ENCODE assay signal across 23 cellular contexts in the genomic region with DNA sequence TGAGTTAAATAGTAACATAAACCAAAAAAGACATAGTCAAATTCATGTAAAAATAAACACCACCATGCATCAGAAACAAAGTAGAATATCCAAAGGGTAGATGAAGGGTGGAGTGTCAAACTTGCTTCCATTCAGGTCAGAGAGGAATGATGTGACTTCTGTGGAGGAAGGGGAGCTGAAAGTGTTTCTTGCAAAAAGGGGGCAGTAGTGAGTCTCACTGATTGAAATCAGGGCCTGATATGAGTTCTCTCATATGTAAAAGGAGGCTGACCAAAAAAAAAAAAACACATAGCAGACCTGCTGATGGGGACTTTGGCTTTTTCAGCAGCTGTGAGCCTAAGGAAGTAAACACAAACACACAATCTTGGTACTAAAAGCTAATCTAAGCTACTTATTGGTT. TPM values are rescaled to one million over a fixed set of nuclear protein-coding genes. Genes with fewer than 3 reads are reported as not detected.
DNase-seq lines count a peak whose midpoint lies in the region; ATAC-seq, FAIRE-seq and TF ChIP-seq lines count a peak whose summit lies in the region.
"Had no signal": no experiment of that assay in that cellular context is flagged by ENCODE, and none has a peak within 500 bp of the region (broad histone marks: within the 10 kb centered on the region; RNA-seq: fewer than 3 reads in every experiment).

No MANE protein-coding gene starts in this region.

- no peaks in the 10 kb centered on the region for H3K36me3 ChIP-seq in OCI-LY1 (ENCODE audit: insufficient read depth, low read length)
- H3K36me3 ChIP-seq: tibial artery had no signal

- H3F3A ChIP-seq in OCI-LY1 (ENCODE audit: insufficient read depth, low read length) = no peaks in the 10 kb centered on the region

- H3K27me3 ChIP-seq in OCI-LY1 (ENCODE audit: insufficient read depth, low read length) = no peaks in the 10 kb centered on the region
- H3K27me3 ChIP-seq: body of pancreas, tibial artery had no signal

- no peak overlapping the region for H2AFZ ChIP-seq in OCI-LY1 (ENCODE audit: low read length)

- FAIRE-seq in D721Med (lab: Jason Lieb, UNC) = no peak
- FAIRE-seq: GM12892, H1 had no signal

- no peak for ATAC-seq in stimulated activated naive CD8-positive, alpha-beta T cell treated with anti-CD3 and anti-CD28 coated beads, Interleukin-15, amount 100 ng/mL, for 72 hours
- ATAC-seq: body of pancreas; effector memory CD8-positive, alpha-beta T cell; left lobe of liver had no signal

- no peaks in the 10 kb centered on the region for H3K4me1 Mint-ChIP-seq in stimulated activated naive CD8-positive, alpha-beta T cell treated with anti-CD3 and anti-CD28 coated beads, Interleukin-15, amount 100 ng/mL, for 72 hours

- no peak overlapping the region for H3K4me2 ChIP-seq in OCI-LY1 (ENCODE audit: low read length)

- no peaks in the 10 kb centered on the region for H3K79me2 ChIP-seq in OCI-LY1 (ENCODE audit: insufficient read depth, low read length)

- no peaks in the 10 kb centered on the region for H3K9me3 ChIP-seq in OCI-LY1 (ENCODE audit: low read length)

- peaks cover 5 to 7% of the 10 kb centered on the region in 2 donors for H3K9me3 Mint-ChIP-seq in stimulated activated naive CD8-positive, alpha-beta T cell treated with anti-CD3 and anti-CD28 coated beads, Interleukin-15, amount 100 ng/mL, for 72 hours
- H3K9me3 Mint-ChIP-seq: activated T-helper 2 cell treated with anti-CD3 and anti-CD28 coated beads, Interferon-gamma antibody, Interleukin-2, Interleukin-4, amounts not matched to agents 10 μg/mL and 5 μg/mL and 100 μg/mL, durations not matched to agents 14 hours and 24 hours and 36 hours; T-helper 1 cell treated with Interleukin-12 subunit alpha and Interleukin-12 subunit beta and Interleukin-4 antibody, amounts not matched to agents 30 μg/mL and 1 μg/mL, for 36 hours had no signal

- no peaks in the 10 kb centered on the region for H3K4me1 ChIP-seq in OCI-LY1 (ENCODE audit: insufficient read depth, low read length, severe bottlenecking)
- H3K4me1 ChIP-seq: body of pancreas, tibial artery had no signal

- H3K4me3 ChIP-seq in OCI-LY1 (ENCODE audit: low read depth, low read length, poor library complexity, severe bottlenecking) = no peak overlapping the region
- H3K4me3 ChIP-seq in epithelial cell of proximal tubule (ENCODE audit: low read depth, low read length) = no peak overlapping the region
- H3K4me3 ChIP-seq: body of pancreas, tibial artery had no signal

- no peak overlapping the region for H3K9ac ChIP-seq in OCI-LY1 (ENCODE audit: low read length)

- H3K4me3 Mint-ChIP-seq in stimulated activated naive CD8-positive, alpha-beta T cell treated with anti-CD3 and anti-CD28 coated beads, Interleukin-15, amount 100 ng/mL, for 72 hours = no peak overlapping the region
- H3K4me3 Mint-ChIP-seq: effector memory CD8-positive, alpha-beta T cell; T-helper 1 cell treated with Interleukin-12 subunit alpha and Interleukin-12 subunit beta and Interleukin-4 antibody, amounts not matched to agents 30 μg/mL and 1 μg/mL, for 36 hours had no signal

- no peaks in the 10 kb centered on the region for H4K20me1 ChIP-seq in OCI-LY1 (ENCODE audit: insufficient read depth, low read length)

- no peaks in the 10 kb centered on the region for H3K9me2 ChIP-seq in OCI-LY1 (ENCODE audit: low read depth, low read length)

- H3K27ac ChIP-seq in OCI-LY1 (ENCODE audit: low read depth, low read length, poor library complexity, severe bottlenecking) = no peak overlapping the region
- H3K27ac ChIP-seq: body of pancreas, tibial artery had no signal

- TF ChIP-seq CTCF in GM12874 (IDR thresholded peaks at IDR 0.05; ENCODE audit: insufficient read depth, low read depth, low read length) = peak; percentile 19; the same call in 1 of the 2 replicates
- TF ChIP-seq CTCF in OCI-LY1 (IDR thresholded peaks at IDR 0.05; ENCODE audit: low read length) = peak; percentile 27; the same call in 1 of the 2 replicates
- peak; percentile 41 for TF ChIP-seq CTCF in epithelial cell of proximal tubule (conservative IDR thresholded peaks at IDR 0.05; ENCODE audit: low read depth, low read length)
- no peak for TF ChIP-seq CTCF in D721Med (IDR thresholded peaks at IDR 0.05; ENCODE audit: insufficient read depth, missing control alignments)

- H3K27ac Mint-ChIP-seq in stimulated activated naive CD8-positive, alpha-beta T cell treated with anti-CD3 and anti-CD28 coated beads, Interleukin-15, amount 100 ng/mL, for 72 hours = no peak overlapping the region
- H3K27ac Mint-ChIP-seq: activated T-helper 2 cell treated with anti-CD3 and anti-CD28 coated beads, Interferon-gamma antibody, Interleukin-2, Interleukin-4, amounts not matched to agents 10 μg/mL and 5 μg/mL and 100 μg/mL, durations not matched to agents 14 hours and 24 hours and 36 hours; effector memory CD8-positive, alpha-beta T cell; progenitor cell of endocrine pancreas; T-helper 1 cell treated with Interleukin-12 subunit alpha and Interleukin-12 subunit beta and Interleukin-4 antibody, amounts not matched to agents 30 μg/mL and 1 μg/mL, for 36 hours had no signal

- peaks cover 17% of the 10 kb centered on the region for H3K27me3 Mint-ChIP-seq in stimulated activated naive CD8-positive, alpha-beta T cell treated with anti-CD3 and anti-CD28 coated beads, Interleukin-15, amount 100 ng/mL, for 72 hours
- H3K27me3 Mint-ChIP-seq: progenitor cell of endocrine pancreas had no signal

- DNase-seq in epithelial cell of proximal tubule (ENCODE audit: low read depth) (no peak), SK-N-DZ (ENCODE audit: low spot score) (no peak), D721Med (ENCODE audit: insufficient read length, low spot score) (no peak), foreskin melanocyte (no peak)
- no peak for DNase-seq in stimulated activated naive CD8-positive, alpha-beta T cell treated with anti-CD3 and anti-CD28 coated beads, Interleukin-15, amount 100 ng/mL, for 72 hours
- DNase-seq: activated CD4-positive, alpha-beta T cell treated with anti-CD3 and anti-CD28 coated beads, Interleukin-2, amount 50 U/mL, for 1 hour; body of pancreas; COR-L47; effector memory CD8-positive, alpha-beta T cell; NCI-H2107; NCI-H524 treated with DMSO at 0.1 percent for 48 hours; SIG-M5; stimulated activated CD4-positive, alpha-beta T cell treated with anti-CD3 and anti-CD28 coated beads, Interleukin-2, amount 100 ng/mL, for 24 hours; stimulated activated naive CD4-positive, alpha-beta T cell treated with Interleukin-2 at 50 U/mL for 16 hours; tibial artery had no signal

RNA-seq across cellular contexts. Expression of gene RGMB, which starts 38.8 kb away (rescaled TPM):
- total RNA-seq in epithelial cell of proximal tubule = 19.5 and 20.9 TPM in 2 replicates
- polyA plus RNA-seq in SK-N-DZ (2014; cell fraction: cytosol; rRNA removed) = 25.6 and 29.0 TPM in 2 replicates
- polyA plus RNA-seq in SK-N-DZ (2014; cell fraction: nucleus; rRNA removed) = 31.1 and 46.0 TPM in 2 replicates
